In the genomic region with DNA sequence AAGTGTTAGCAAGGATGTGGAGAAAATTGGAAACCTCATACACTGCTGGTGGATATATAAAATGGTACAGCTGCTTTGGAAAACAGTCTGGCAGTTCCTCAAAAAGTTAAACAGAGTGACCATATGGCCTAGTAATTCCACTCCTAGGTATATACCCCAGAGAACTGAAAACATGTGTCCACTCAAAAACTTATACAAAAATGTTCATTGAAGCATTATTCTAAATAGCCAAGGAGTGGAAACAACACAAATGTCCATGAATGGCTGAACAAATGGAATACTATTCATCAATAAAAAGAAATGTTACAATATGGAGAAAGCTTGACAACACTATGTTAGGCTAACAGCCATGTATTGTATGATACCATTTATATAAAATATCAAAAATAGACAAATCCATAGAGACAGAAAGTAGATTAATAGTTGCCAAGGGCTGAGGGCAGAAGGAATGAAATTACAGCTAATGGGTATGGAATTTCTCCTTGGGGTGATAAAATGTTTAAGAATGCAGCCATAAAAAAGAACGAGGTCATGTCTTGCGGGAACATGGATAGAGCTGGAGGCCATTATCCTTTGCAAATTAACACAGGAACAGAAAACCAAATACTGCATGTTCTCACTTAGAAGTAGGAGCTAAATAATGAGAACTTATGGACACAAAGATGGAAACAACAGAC, we compare ENCODE assay signal across 1 cellular context.
TF ChIP-seq lines count a peak whose summit lies in the region.

No MANE protein-coding gene starts in this region.

TF ChIP-seq in IMR-90, 13 proteins besides CTCF, POLR2A, EP300 and RAD21 (continued from another document):
- TF ChIP-seq, protein P1, sequence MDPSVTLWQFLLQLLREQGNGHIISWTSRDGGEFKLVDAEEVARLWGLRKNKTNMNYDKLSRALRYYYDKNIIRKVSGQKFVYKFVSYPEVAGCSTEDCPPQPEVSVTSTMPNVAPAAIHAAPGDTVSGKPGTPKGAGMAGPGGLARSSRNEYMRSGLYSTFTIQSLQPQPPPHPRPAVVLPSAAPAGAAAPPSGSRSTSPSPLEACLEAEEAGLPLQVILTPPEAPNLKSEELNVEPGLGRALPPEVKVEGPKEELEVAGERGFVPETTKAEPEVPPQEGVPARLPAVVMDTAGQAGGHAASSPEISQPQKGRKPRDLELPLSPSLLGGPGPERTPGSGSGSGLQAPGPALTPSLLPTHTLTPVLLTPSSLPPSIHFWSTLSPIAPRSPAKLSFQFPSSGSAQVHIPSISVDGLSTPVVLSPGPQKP (IDR thresholded peaks at IDR 0.05; ENCODE audit: borderline replicate concordance, low read depth, low read length) = no peak
- TF ChIP-seq NFE2L2 (IDR thresholded peaks at IDR 0.05; ENCODE audit: low read depth, low read length) (no peak), SMC3 (IDR thresholded peaks at IDR 0.05; ENCODE audit: low read depth, low read length) (no peak), MXI1 (IDR thresholded peaks at IDR 0.05; ENCODE audit: borderline replicate concordance, low read depth, low read length) (no peak), MAZ (IDR thresholded peaks at IDR 0.05; ENCODE audit: borderline replicate concordance, low read depth, low read length) (no peak), CEBPB (IDR thresholded peaks at IDR 0.05; ENCODE audit: low read depth, low read length) (no peak), RCOR1 (IDR thresholded peaks at IDR 0.05; ENCODE audit: insufficient replicate concordance, low read length) (no peak)
- TF ChIP-seq, protein P2, sequence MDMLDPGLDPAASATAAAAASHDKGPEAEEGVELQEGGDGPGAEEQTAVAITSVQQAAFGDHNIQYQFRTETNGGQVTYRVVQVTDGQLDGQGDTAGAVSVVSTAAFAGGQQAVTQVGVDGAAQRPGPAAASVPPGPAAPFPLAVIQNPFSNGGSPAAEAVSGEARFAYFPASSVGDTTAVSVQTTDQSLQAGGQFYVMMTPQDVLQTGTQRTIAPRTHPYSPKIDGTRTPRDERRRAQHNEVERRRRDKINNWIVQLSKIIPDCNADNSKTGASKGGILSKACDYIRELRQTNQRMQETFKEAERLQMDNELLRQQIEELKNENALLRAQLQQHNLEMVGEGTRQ (IDR thresholded peaks at IDR 0.05; ENCODE audit: low read depth, low read length) = no peak
